In genomic region chr17:18314059-18314730, GRCh38 we compare ENCODE assay signal across 8 cellular contexts. TPM values are rescaled to one million over a fixed set of nuclear protein-coding genes. Genes with fewer than 3 reads are reported as not detected.
DNase-seq lines count a peak whose midpoint lies in the region; ATAC-seq and TF ChIP-seq lines count a peak whose summit lies in the region.

No MANE protein-coding gene starts in this region.

- H3K27ac ChIP-seq in dorsolateral prefrontal cortex = peak overlapping the region in 58 of 59 donors; percentile 27 to 98 (median 91)

- H3K4me3 ChIP-seq in Caco-2 (ENCODE audit: low read depth, low read length) = peak overlapping the region; percentile 86
- H3K4me3 ChIP-seq in dorsolateral prefrontal cortex = peak overlapping the region; percentile 59 to 100 (median 94)
- peak overlapping the region; percentile 85 for H3K4me3 ChIP-seq in mucosa of descending colon

- POLR2A ChIA-PET in Caco-2 (lab: Charles Lee) = interaction anchor here (0.6 to 0.9 kb wide), 5 partner anchors 9 to 544 kb away, joined by 3 to 4 read pairs (median 3); partner anchors contain the start of genes ALKBH5, MIEF2 and PRPSAP2

- peaks cover 12% of the 10 kb centered on the region for H3K4me1 ChIP-seq in Caco-2
- H3K4me1 ChIP-seq in mucosa of descending colon (ENCODE audit: low read depth) = peaks cover 48% of the 10 kb centered on the region

- H3K27me3 ChIP-seq in Caco-2 (replicated peaks; ENCODE audit: control insufficient read depth, insufficient read depth, low read length) = no peaks in the 10 kb centered on the region
- no peaks in the 10 kb centered on the region for H3K27me3 ChIP-seq in dorsolateral prefrontal cortex

- H3K9me3 ChIP-seq in Caco-2 (no peaks in the 10 kb centered on the region), mucosa of descending colon (no peaks in the 10 kb centered on the region)

- no peaks in the 10 kb centered on the region for H3K9me3 Mint-ChIP-seq in Caco-2 (ENCODE audit: unreplicated experiment)

- CTCF ChIA-PET in Caco-2 (lab: Charles Lee) = interaction anchor here (0.6 to 1.0 kb wide), 4 partner anchors 14 to 131 kb away, joined by 3 to 4 read pairs (median 4); partner anchors contain the start of gene ALKBH5

- H3K36me3 ChIP-seq in Caco-2 (ENCODE audit: control insufficient read depth, insufficient read depth, low read length) (no peaks in the 10 kb centered on the region; the same call in 1 of the 2 replicates), mucosa of descending colon (ENCODE audit: low read depth) (no peaks in the 10 kb centered on the region)

- H3K27ac Mint-ChIP-seq in Caco-2 (ENCODE audit: unreplicated experiment) = peak overlapping the region; percentile 97

- TF ChIP-seq CTCF in Caco-2 (IDR thresholded peaks at IDR 0.05; ENCODE audit: insufficient read depth in 1 of 2, low read depth in 1 of 2, low read length in 1 of 2, severe bottlenecking in 1 of 2, unreplicated experiment in 1 of 2) = no peak
- TF ChIP-seq CTCF in dorsolateral prefrontal cortex (IDR thresholded peaks at IDR 0.05 in 54 of 56, conservative IDR thresholded peaks at IDR 0.05 in 2 of 56; ENCODE audit: low read depth in 1 of 56, partially characterized antibody in 56 of 56) = no peak
- TF ChIP-seq CTCF in mucosa of descending colon (IDR thresholded peaks at IDR 0.05) = no peak

- ATAC-seq in GM21737 (IDR thresholded peaks at IDR 0.05; ENCODE audit: unreplicated experiment) (peak; percentile 2), mucosa of descending colon (peak; percentile 7), GM21367 (IDR thresholded peaks at IDR 0.05; ENCODE audit: unreplicated experiment) (no peak)

- H3K4me1 Mint-ChIP-seq in Caco-2 (ENCODE audit: low read depth, unreplicated experiment) = peaks cover 16% of the 10 kb centered on the region

- intact Hi-C loops in Caco-2 (cut with micrococcal nuclease; ENCODE audit: unreplicated experiment) (loop anchor here (2.0 kb wide), 2 partner anchors 19 to 129 kb away; no protein-coding TSS in a partner anchor), dorsolateral prefrontal cortex (cut with DNase I) (loop anchor here (2.0 kb wide), 3 partner anchors 49 to 89 kb away; partner anchors contain the start of genes LLGL1 (in 2 of the 2), MIEF2 (in 2 of the 2) and SHMT1 (in 1 of the 2)), mucosa of descending colon (cut with DNase I, micrococcal nuclease) (no loop called here)

- DNase-seq in Caco-2 (no peak), OCI-M1 (lab: John Stamatoyannopoulos, UW) (peak; percentile 32), dorsolateral prefrontal cortex (peak in 2 of 10 donors; percentile 41 to 42), mucosa of descending colon (peak in 1 of 3 donors; percentile 13), COR-L47 (lab: John Stamatoyannopoulos, UW) (no peak), hippocampal formation (lab: John Stamatoyannopoulos, UW) (no peak)

- H3K36me3 Mint-ChIP-seq in Caco-2 (ENCODE audit: insufficient read depth, unreplicated experiment) = peaks cover 54% of the 10 kb centered on the region

- H3K27me3 Mint-ChIP-seq in Caco-2 (ENCODE audit: insufficient read depth, unreplicated experiment) = no peaks in the 10 kb centered on the region

- peak overlapping the region; percentile 89 for H3K4me3 Mint-ChIP-seq in Caco-2 (ENCODE audit: unreplicated experiment)

- BruUV-seq in Caco-2 (replicated peaks; lab: Mats Ljungman, UMichigan) = no TSS peak

RNA-seq across cellular contexts. Expression of gene TOP3A, which starts 0.6 kb away (rescaled TPM):
- total RNA-seq in Caco-2 (2022) = 73.7 and 81.1 TPM in 2 replicates
- 10 to 100 TPM; 30.1 to 65.0 (median 46.2) TPM for total RNA-seq in dorsolateral prefrontal cortex
- 10 to 100 TPM; 27.9 to 39.8 (median 30.1) TPM for total RNA-seq in mucosa of descending colon

RNA-seq across cellular contexts. Expression of gene SMCR8, which starts 0.9 kb away (rescaled TPM):
- total RNA-seq in Caco-2 (2022) = 28.4 TPM in 2 replicates
- total RNA-seq in dorsolateral prefrontal cortex = 10 to 100 TPM; 13.6 to 22.3 (median 18.4) TPM
- 10 to 100 TPM; 20.1 to 24.1 (median 21.9) TPM for total RNA-seq in mucosa of descending colon

RNA-seq across cellular contexts. Expression of gene SHMT1, which starts 49.2 kb away (rescaled TPM):
- 69.4 and 72.4 TPM in 2 replicates for total RNA-seq in Caco-2 (2022)
- total RNA-seq in dorsolateral prefrontal cortex = 10 to 100 TPM in 119 of 120 experiments, 1 to 10 TPM in 1; 8.0 to 77.4 (median 18.4) TPM
- total RNA-seq in mucosa of descending colon = 10 to 100 TPM; 30.0 to 49.3 (median 30.9) TPM

RNA-seq across cellular contexts. Expression of gene MIEF2, which starts 53.7 kb away (rescaled TPM):
- total RNA-seq in Caco-2 (2022) (22.3 and 22.8 TPM in 2 replicates), dorsolateral prefrontal cortex (10 to 100 TPM; 12.6 to 31.3 (median 19.8) TPM), mucosa of descending colon (10 to 100 TPM; 13.4 to 20.7 (median 16.4) TPM)

RNA-seq across cellular contexts. Expression of gene FLII, which starts 55.7 kb away (rescaled TPM):
- total RNA-seq in Caco-2 (2022) (343 and 392 TPM in 2 replicates), dorsolateral prefrontal cortex (100 to 1,000 TPM in 118 of 120 experiments, 10 to 100 TPM in 2; 86.1 to 217 (median 147) TPM), mucosa of descending colon (100 to 1,000 TPM; 278 to 319 (median 316) TPM)

Comparison
In these comparisons a context has a peak if more than half of its experiments do, and no peak if none do; other contexts are left out.
1. intact Hi-C loops: an anchor here in Caco-2 (2.0 kb wide) and dorsolateral prefrontal cortex (2.0 kb wide); none called in mucosa of descending colon.